Comparison of ENCODE assay signal across 18 cellular contexts in the genomic region with DNA sequence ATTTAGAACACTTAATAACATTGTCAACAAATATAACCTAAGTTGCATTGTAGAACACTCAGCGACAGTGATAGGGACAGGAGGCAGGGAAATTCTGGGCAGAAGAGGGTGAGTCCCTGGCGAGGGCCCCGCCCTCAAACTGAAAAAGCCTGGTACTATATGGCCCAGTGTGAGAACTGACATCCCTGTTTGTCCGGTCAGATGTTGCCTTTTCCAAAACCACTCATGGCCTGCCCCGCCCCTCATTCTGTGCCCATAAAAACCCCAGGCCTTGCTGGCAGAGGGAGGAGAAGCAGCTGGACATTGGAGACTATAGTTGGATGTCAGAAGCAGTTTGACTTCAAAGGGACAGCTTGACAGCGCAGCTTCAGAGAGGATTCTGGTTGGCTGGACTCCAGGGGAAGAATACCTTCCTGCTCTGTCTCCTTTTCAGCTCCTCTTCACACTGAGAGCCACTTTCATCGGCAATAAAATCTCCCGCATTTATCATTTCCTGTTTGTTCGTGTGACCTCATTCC. TPM values are rescaled to one million over a fixed set of nuclear protein-coding genes. Genes with fewer than 3 reads are reported as not detected.
DNase-seq lines count a peak whose midpoint lies in the region; ATAC-seq and TF ChIP-seq lines count a peak whose summit lies in the region.
"Had no signal": no experiment of that assay in that cellular context is flagged by ENCODE, and none has a peak within 500 bp of the region (broad histone marks: within the 10 kb centered on the region; RNA-seq: fewer than 3 reads in every experiment).

No MANE protein-coding gene starts in this region.

- no peaks in the 10 kb centered on the region for H3K27me3 ChIP-seq in gastroesophageal sphincter

- intact Hi-C loops in mucosa of descending colon (cut with DNase I, micrococcal nuclease): no loop called here

- peaks cover 3% of the 10 kb centered on the region for H3K9me3 ChIP-seq in mucosa of descending colon
- H3K9me3 ChIP-seq in gastroesophageal sphincter: peaks cover 0 to 8% (median 0%) of the 10 kb centered on the region in 3 donors

- H3K36me3 ChIP-seq in mucosa of descending colon (ENCODE audit: low read depth): no peaks in the 10 kb centered on the region
- H3K36me3 ChIP-seq in gastroesophageal sphincter: no peaks in the 10 kb centered on the region
- H3K36me3 ChIP-seq: HAP-1 had no signal

- ATAC-seq in mucosa of descending colon (peak; percentile 67), gastroesophageal sphincter (no peak)
- ATAC-seq: A549; CD8-positive, alpha-beta T cell; Panc1 had no signal

- H3K9me3 Mint-ChIP-seq in activated CD4-positive, alpha-beta T cell treated with anti-CD3 and anti-CD28 coated beads, Interleukin-2, amount 10 ng/mL, durations not matched to agents 7 days and 5 days: peaks cover 34% of the 10 kb centered on the region

- no peaks in the 10 kb centered on the region for H3K27me3 Mint-ChIP-seq in activated CD4-positive, alpha-beta T cell treated with anti-CD3 and anti-CD28 coated beads, Interleukin-2, amount 10 ng/mL, durations not matched to agents 7 days and 5 days

- no peak for TF ChIP-seq POLR2A in gastroesophageal sphincter (IDR thresholded peaks at IDR 0.05)

- no peaks in the 10 kb centered on the region for H3K4me1 ChIP-seq in mucosa of descending colon (ENCODE audit: low read depth)
- H3K4me1 ChIP-seq in gastroesophageal sphincter: no peaks in the 10 kb centered on the region
- H3K4me1 ChIP-seq: A549, HAP-1 had no signal

- no peak overlapping the region for H3K4me3 ChIP-seq in mucosa of descending colon
- H3K4me3 ChIP-seq in gastroesophageal sphincter: no peak overlapping the region
- H3K4me3 ChIP-seq: A549, HAP-1 had no signal

- WGBS in gastroesophageal sphincter (ENCODE audit: low coverage in 1 of 2), 2 donors: 94 to 96% methylated on average over 8 of the region's 9 CpGs

- TF ChIP-seq EP300 in gastroesophageal sphincter (IDR thresholded peaks at IDR 0.05): no peak

- H3K27ac ChIP-seq in gastroesophageal sphincter: no peak overlapping the region
- H3K27ac ChIP-seq: A549 had no signal

- no peak overlapping the region for H3K4me3 Mint-ChIP-seq in activated CD4-positive, alpha-beta T cell treated with anti-CD3 and anti-CD28 coated beads, Interleukin-2, amount 10 ng/mL, durations not matched to agents 7 days and 5 days
- H3K4me3 Mint-ChIP-seq: CD8-positive, alpha-beta T cell had no signal

- TF ChIP-seq CTCF in mucosa of descending colon (IDR thresholded peaks at IDR 0.05) (no peak), gastroesophageal sphincter (IDR thresholded peaks at IDR 0.05) (no peak)

- peaks cover 40% of the 10 kb centered on the region for H3K36me3 Mint-ChIP-seq in activated CD4-positive, alpha-beta T cell treated with anti-CD3 and anti-CD28 coated beads, Interleukin-2, amount 10 ng/mL, durations not matched to agents 7 days and 5 days (ENCODE audit: low read depth)

- POLR2A ChIA-PET in activated CD4-positive, alpha-beta T cell treated with anti-CD3 and anti-CD28 coated beads, Interleukin-2, amount 10 ng/mL, durations not matched to agents 7 days and 5 days (lab: Charles Lee): no interaction called here

- DNase-seq in DMS153 (lab: John Stamatoyannopoulos, UW) (peak; percentile 73), LoVo (ENCODE audit: low spot score) (peak; percentile 37), SW480 (ENCODE audit: low spot score) (peak; percentile 63), mucosa of descending colon (peak in 2 of 3 donors; percentile 46 to 60), NCI-H446 treated with DMSO at 0.1 percent for 48 hours (lab: John Stamatoyannopoulos, UW) (no peak)
- DNase-seq in activated CD4-positive, alpha-beta T cell treated with anti-CD3 and anti-CD28 coated beads, Interleukin-2, amount 10 ng/mL, durations not matched to agents 7 days and 5 days: no peak
- DNase-seq: AML-193; CD8-positive, alpha-beta T cell; EL; NCI-H1436; NCI-H2107; NCI-H226; NCI-H774; Right ventricle myocardium superior had no signal

- no peak overlapping the region for H3K27ac Mint-ChIP-seq in activated CD4-positive, alpha-beta T cell treated with anti-CD3 and anti-CD28 coated beads, Interleukin-2, amount 10 ng/mL, durations not matched to agents 7 days and 5 days

- peaks cover 20% of the 10 kb centered on the region for H3K4me1 Mint-ChIP-seq in activated CD4-positive, alpha-beta T cell treated with anti-CD3 and anti-CD28 coated beads, Interleukin-2, amount 10 ng/mL, durations not matched to agents 7 days and 5 days

- CTCF ChIA-PET in activated CD4-positive, alpha-beta T cell treated with anti-CD3 and anti-CD28 coated beads, Interleukin-2, amount 10 ng/mL, durations not matched to agents 7 days and 5 days (lab: Charles Lee): no interaction called here

RNA-seq across cellular contexts. Expression of a gene that starts 47.0 kb away (rescaled TPM):
- 10 to 100 TPM; 11.5 to 21.7 (median 15.4) TPM for total RNA-seq in mucosa of descending colon
- total RNA-seq in gastroesophageal sphincter: 1 to 10 TPM; 3.6 to 9.7 (median 4.6) TPM
- total RNA-seq in activated CD4-positive, alpha-beta T cell treated with anti-CD3 and anti-CD28 coated beads, Interleukin-2, amount 10 ng/mL, durations not matched to agents 7 days and 5 days: 10 to 100 TPM; 23.0 to 24.9 TPM

Comparison
In these comparisons a context has a peak if more than half of its experiments do, and no peak if none do; other contexts are left out.
1. DNase-seq: peak in DMS153 (single experiment), LoVo (single experiment), SW480 (single experiment) and mucosa of descending colon (2 of 3); none in NCI-H446 treated with DMSO at 0.1 percent for 48 hours (single experiment) and activated CD4-positive, alpha-beta T cell treated with anti-CD3 and anti-CD28 coated beads, Interleukin-2, amount 10 ng/mL, durations not matched to agents 7 days and 5 days (single experiment).